ENCODE assay signal across 10 cellular contexts in genomic region chr1:116586741-116587143, GRCh38. TPM values are rescaled to one million over a fixed set of nuclear protein-coding genes. Genes with fewer than 3 reads are reported as not detected.
DNase-seq lines count a peak whose midpoint lies in the region; ATAC-seq and TF ChIP-seq lines count a peak whose summit lies in the region.
"Had no signal": no experiment of that assay in that cellular context is flagged by ENCODE, and none has a peak within 500 bp of the region (broad histone marks: within the 10 kb centered on the region; RNA-seq: fewer than 3 reads in every experiment).

No MANE protein-coding gene starts in this region.

- H3K4me1 ChIP-seq in SK-N-SH (ENCODE audit: control insufficient read depth in 1 of 2, insufficient read depth in 2 of 2, low read depth in 1 of 2, low read length in 1 of 2) = peaks cover 0 to 16% of the 10 kb centered on the region in 2 experiments; a peak in 2 of 4 replicates
- peaks cover 6% of the 10 kb centered on the region for H3K4me1 ChIP-seq in mucosa of descending colon (ENCODE audit: low read depth)

- H3K27ac ChIP-seq in SK-N-SH (ENCODE audit: low read depth in 2 of 2, low read length in 1 of 2) = peak overlapping the region in 1 of 2 experiments; percentile 67; a peak in 2 of 4 replicates

- H3K4me3 Mint-ChIP-seq in stimulated activated effector memory CD8-positive, alpha-beta T cell treated with anti-CD3 and anti-CD28 coated beads, Interleukin-12 subunit alpha, Interleukin-12 subunit beta, amount 100 ng/mL, for 72 hours = no peak overlapping the region

- TF ChIP-seq CTCF in SK-N-SH (IDR thresholded peaks at IDR 0.05) = no peak
- TF ChIP-seq CTCF in mucosa of descending colon (IDR thresholded peaks at IDR 0.05) = no peak

- intact Hi-C loops in mucosa of descending colon (cut with DNase I, micrococcal nuclease) = no loop called here

- H3K27me3 ChIP-seq in SK-N-SH (ENCODE audit: insufficient read depth) = no peaks in the 10 kb centered on the region

- H4K20me1 ChIP-seq in SK-N-SH (ENCODE audit: insufficient read depth) = no peaks in the 10 kb centered on the region

- TF ChIP-seq EP300 in SK-N-SH (IDR thresholded peaks at IDR 0.05; ENCODE audit: borderline replicate concordance in 1 of 2, low read depth in 1 of 2, low read length in 1 of 2) = no peak; a peak in 1 of 4 replicates

- ATAC-seq in GM19351 (IDR thresholded peaks at IDR 0.05; ENCODE audit: unreplicated experiment) (peak; percentile 53), HG02852 (IDR thresholded peaks at IDR 0.05; ENCODE audit: unreplicated experiment) (peak; percentile 58), mucosa of descending colon (no peak)
- no peak for ATAC-seq in stimulated activated effector memory CD8-positive, alpha-beta T cell treated with anti-CD3 and anti-CD28 coated beads, Interleukin-12 subunit alpha, Interleukin-12 subunit beta, amount 100 ng/mL, for 72 hours

- DNase-seq in SK-N-SH = peak; percentile 57
- DNase-seq in stimulated activated effector memory CD8-positive, alpha-beta T cell treated with anti-CD3 and anti-CD28 coated beads, Interleukin-12 subunit alpha, Interleukin-12 subunit beta, amount 100 ng/mL, for 72 hours (ENCODE audit: low spot score in 2 of 2) = no peak
- DNase-seq in activated T-cell treated with anti-CD3 and anti-CD28 coated beads, Interleukin-2, amount 50 U/mL, for 1 hour = no peak
- DNase-seq in SW 1271 (lab: John Stamatoyannopoulos, UW) = no peak
- no peak for DNase-seq in mucosa of descending colon
- DNase-seq in DMS79 (lab: John Stamatoyannopoulos, UW) = no peak
- DNase-seq: NCI-H187 had no signal

- CTCF ChIA-PET in SK-N-SH (lab: Yijun Ruan, JAX) = interaction anchor here (0.9 to 2.0 kb wide), 5 partner anchors 8 to 151 kb away, joined by 3 to 14 read pairs (median 3); no protein-coding TSS in a partner anchor

- no peaks in the 10 kb centered on the region for H3K9me2 ChIP-seq in SK-N-SH

- no peaks in the 10 kb centered on the region for H3K79me2 ChIP-seq in SK-N-SH (ENCODE audit: insufficient read depth)

- no peak overlapping the region for H2AFZ ChIP-seq in SK-N-SH (ENCODE audit: low read depth)

- H3K9me3 ChIP-seq in SK-N-SH (no peaks in the 10 kb centered on the region), mucosa of descending colon (no peaks in the 10 kb centered on the region)

- no peak; the same call in 1 of the 2 replicates for TF ChIP-seq RAD21 in SK-N-SH (IDR thresholded peaks at IDR 0.05; ENCODE audit: low read length)

- H3K36me3 ChIP-seq in SK-N-SH (replicated peaks in 1 of 2; ENCODE audit: control insufficient read depth in 1 of 2, insufficient read depth in 2 of 2, low read length in 1 of 2) = no peaks in the 10 kb centered on the region
- H3K36me3 ChIP-seq in mucosa of descending colon (ENCODE audit: low read depth) = no peaks in the 10 kb centered on the region

- 65% methylated on average over 3 of the region's 3 CpGs for WGBS in SK-N-SH (ENCODE audit: low lambda C conversion rate)

- H3F3A ChIP-seq in SK-N-SH (replicated peaks; ENCODE audit: insufficient read depth) = no peaks in the 10 kb centered on the region

- peak overlapping the region; percentile 26 for H3K27ac Mint-ChIP-seq in stimulated activated effector memory CD8-positive, alpha-beta T cell treated with anti-CD3 and anti-CD28 coated beads, Interleukin-12 subunit alpha, Interleukin-12 subunit beta, amount 100 ng/mL, for 72 hours

- H3K9ac ChIP-seq in SK-N-SH = no peak overlapping the region

- H3K9me3 Mint-ChIP-seq in stimulated activated effector memory CD8-positive, alpha-beta T cell treated with anti-CD3 and anti-CD28 coated beads, Interleukin-12 subunit alpha, Interleukin-12 subunit beta, amount 100 ng/mL, for 72 hours = no peaks in the 10 kb centered on the region
- H3K9me3 Mint-ChIP-seq: activated naive CD4-positive, alpha-beta T cell treated with anti-CD3 and anti-CD28 coated beads, Interleukin-2, amount 50 U/mL, for 72 hours had no signal

- no peak overlapping the region for H3K4me3 ChIP-seq in SK-N-SH (ENCODE audit: low read depth in 2 of 2, low read length in 1 of 2)
- H3K4me3 ChIP-seq in mucosa of descending colon = no peak overlapping the region

- no peak overlapping the region for H3K4me2 ChIP-seq in SK-N-SH

- POLR2A ChIA-PET in SK-N-SH (lab: Yijun Ruan, JAX) = no interaction called here

- no peaks in the 10 kb centered on the region for H3K36me3 Mint-ChIP-seq in stimulated activated effector memory CD8-positive, alpha-beta T cell treated with anti-CD3 and anti-CD28 coated beads, Interleukin-12 subunit alpha, Interleukin-12 subunit beta, amount 100 ng/mL, for 72 hours

- peaks cover 12% of the 10 kb centered on the region for H3K4me1 Mint-ChIP-seq in stimulated activated effector memory CD8-positive, alpha-beta T cell treated with anti-CD3 and anti-CD28 coated beads, Interleukin-12 subunit alpha, Interleukin-12 subunit beta, amount 100 ng/mL, for 72 hours

TF ChIP-seq in SK-N-SH, 30 proteins besides CTCF, POLR2A, EP300 and RAD21:
- TF ChIP-seq RCOR1 (IDR thresholded peaks at IDR 0.05; ENCODE audit: low read length) (0 out of 2 replicates have a peak, but pooled peaks have one; percentile 19), CHD2 (IDR thresholded peaks at IDR 0.05; ENCODE audit: low read length, partially characterized antibody) (no peak), EZH2phosphoT487 (IDR thresholded peaks at IDR 0.05; ENCODE audit: borderline replicate concordance, low read depth) (no peak)

RNA-seq across cellular contexts. Expression of gene CD58, which starts 15.9 kb away (rescaled TPM):
- polyA plus RNA-seq in SK-N-SH (2012; rRNA removed) = 18.1 and 25.9 TPM in 2 replicates
- 27.7 and 30.0 TPM in 2 replicates for polyA plus RNA-seq in SK-N-SH (2012; cell fraction: cytosol; rRNA removed)
- polyA plus RNA-seq in SK-N-SH (2012; cell fraction: nucleus; rRNA removed) = 6.1 and 18.3 TPM in 2 replicates
- total RNA-seq in mucosa of descending colon = 10 to 100 TPM; 19.3 to 31.9 (median 31.0) TPM

Comparison
In these comparisons a context has a peak if more than half of its experiments do, and no peak if none do; other contexts are left out.
1. ATAC-seq: peak in GM19351 (single experiment) and HG02852 (single experiment); none in stimulated activated effector memory CD8-positive, alpha-beta T cell treated with anti-CD3 and anti-CD28 coated beads, Interleukin-12 subunit alpha, Interleukin-12 subunit beta, amount 100 ng/mL, for 72 hours (single experiment) and mucosa of descending colon (single experiment).